Comparison of ENCODE assay signal across 1 cellular context in the genomic region with DNA sequence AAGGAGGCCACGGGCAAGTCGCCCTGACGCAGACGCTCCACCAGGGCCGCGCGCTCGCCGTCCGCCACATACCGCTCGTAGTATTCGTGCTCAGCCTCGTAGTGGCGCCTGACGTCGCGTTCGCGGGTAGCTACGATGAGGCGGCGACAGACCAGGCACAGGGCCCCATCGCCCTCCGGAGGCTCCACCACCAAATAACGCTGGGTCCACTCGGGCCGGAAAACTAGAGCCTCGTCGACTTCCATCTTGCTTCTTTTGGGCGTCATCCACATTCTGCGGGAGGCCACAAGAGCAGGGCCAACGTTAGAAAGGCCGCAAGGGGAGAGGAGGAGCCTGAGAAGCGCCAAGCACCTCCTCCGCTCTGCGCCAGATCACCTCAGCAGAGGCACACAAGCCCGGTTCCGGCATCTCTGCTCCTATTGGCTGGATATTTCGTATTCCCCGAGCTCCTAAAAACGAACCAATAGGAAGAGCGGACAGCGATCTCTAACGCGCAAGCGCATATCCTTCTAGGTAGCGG.
TF ChIP-seq lines count a peak whose summit lies in the region.

A gene (minus strand): TSS at position 326 of the 520 bp plus-strand sequence. CDS start 54 bp downstream, at position 272.

TF ChIP-seq in K562, 482 proteins besides CTCF, POLR2A, EP300 and RAD21 (continued from another document and continues in another):
- TF ChIP-seq, protein P1, sequence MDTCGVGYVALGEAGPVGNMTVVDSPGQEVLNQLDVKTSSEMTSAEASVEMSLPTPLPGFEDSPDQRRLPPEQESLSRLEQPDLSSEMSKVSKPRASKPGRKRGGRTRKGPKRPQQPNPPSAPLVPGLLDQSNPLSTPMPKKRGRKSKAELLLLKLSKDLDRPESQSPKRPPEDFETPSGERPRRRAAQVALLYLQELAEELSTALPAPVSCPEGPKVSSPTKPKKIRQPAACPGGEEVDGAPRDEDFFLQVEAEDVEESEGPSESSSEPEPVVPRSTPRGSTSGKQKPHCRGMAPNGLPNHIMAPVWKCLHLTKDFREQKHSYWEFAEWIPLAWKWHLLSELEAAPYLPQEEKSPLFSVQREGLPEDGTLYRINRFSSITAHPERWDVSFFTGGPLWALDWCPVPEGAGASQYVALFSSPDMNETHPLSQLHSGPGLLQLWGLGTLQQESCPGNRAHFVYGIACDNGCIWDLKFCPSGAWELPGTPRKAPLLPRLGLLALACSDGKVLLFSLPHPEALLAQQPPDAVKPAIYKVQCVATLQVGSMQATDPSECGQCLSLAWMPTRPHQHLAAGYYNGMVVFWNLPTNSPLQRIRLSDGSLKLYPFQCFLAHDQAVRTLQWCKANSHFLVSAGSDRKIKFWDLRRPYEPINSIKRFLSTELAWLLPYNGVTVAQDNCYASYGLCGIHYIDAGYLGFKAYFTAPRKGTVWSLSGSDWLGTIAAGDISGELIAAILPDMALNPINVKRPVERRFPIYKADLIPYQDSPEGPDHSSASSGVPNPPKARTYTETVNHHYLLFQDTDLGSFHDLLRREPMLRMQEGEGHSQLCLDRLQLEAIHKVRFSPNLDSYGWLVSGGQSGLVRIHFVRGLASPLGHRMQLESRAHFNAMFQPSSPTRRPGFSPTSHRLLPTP (IDR thresholded peaks at IDR 0.05; ENCODE audit: borderline replicate concordance, extremely low read depth, insufficient read length), result no peak
- 0 out of 2 replicates have a peak, but pooled peaks have one; percentile 34 for TF ChIP-seq ZNF253 (CRISPR knock-in tag; conservative IDR thresholded peaks at IDR 0.05)
- no peak for TF ChIP-seq ZNF77 (CRISPR knock-in tag; IDR thresholded peaks at IDR 0.05)
- TF ChIP-seq, protein P2, sequence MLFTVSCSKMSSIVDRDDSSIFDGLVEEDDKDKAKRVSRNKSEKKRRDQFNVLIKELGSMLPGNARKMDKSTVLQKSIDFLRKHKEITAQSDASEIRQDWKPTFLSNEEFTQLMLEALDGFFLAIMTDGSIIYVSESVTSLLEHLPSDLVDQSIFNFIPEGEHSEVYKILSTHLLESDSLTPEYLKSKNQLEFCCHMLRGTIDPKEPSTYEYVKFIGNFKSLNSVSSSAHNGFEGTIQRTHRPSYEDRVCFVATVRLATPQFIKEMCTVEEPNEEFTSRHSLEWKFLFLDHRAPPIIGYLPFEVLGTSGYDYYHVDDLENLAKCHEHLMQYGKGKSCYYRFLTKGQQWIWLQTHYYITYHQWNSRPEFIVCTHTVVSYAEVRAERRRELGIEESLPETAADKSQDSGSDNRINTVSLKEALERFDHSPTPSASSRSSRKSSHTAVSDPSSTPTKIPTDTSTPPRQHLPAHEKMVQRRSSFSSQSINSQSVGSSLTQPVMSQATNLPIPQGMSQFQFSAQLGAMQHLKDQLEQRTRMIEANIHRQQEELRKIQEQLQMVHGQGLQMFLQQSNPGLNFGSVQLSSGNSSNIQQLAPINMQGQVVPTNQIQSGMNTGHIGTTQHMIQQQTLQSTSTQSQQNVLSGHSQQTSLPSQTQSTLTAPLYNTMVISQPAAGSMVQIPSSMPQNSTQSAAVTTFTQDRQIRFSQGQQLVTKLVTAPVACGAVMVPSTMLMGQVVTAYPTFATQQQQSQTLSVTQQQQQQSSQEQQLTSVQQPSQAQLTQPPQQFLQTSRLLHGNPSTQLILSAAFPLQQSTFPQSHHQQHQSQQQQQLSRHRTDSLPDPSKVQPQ (CRISPR knock-in tag; IDR thresholded peaks at IDR 0.05; ENCODE audit: borderline replicate concordance), result 0 out of 2 replicates have a peak, but pooled peaks have one; percentile 30
- TF ChIP-seq U2AF2 (optimal IDR thresholded peaks at IDR 0.05; ENCODE audit: low read depth, low read length), result no peak
- TF ChIP-seq KDM1A (IDR thresholded peaks at IDR 0.05), result no peak
- peak; percentile 70 for TF ChIP-seq NBN (IDR thresholded peaks at IDR 0.05; ENCODE audit: low read depth)
- TF ChIP-seq FOXA1 (IDR thresholded peaks at IDR 0.05; ENCODE audit: borderline replicate concordance), result no peak
- TF ChIP-seq, protein P3, sequence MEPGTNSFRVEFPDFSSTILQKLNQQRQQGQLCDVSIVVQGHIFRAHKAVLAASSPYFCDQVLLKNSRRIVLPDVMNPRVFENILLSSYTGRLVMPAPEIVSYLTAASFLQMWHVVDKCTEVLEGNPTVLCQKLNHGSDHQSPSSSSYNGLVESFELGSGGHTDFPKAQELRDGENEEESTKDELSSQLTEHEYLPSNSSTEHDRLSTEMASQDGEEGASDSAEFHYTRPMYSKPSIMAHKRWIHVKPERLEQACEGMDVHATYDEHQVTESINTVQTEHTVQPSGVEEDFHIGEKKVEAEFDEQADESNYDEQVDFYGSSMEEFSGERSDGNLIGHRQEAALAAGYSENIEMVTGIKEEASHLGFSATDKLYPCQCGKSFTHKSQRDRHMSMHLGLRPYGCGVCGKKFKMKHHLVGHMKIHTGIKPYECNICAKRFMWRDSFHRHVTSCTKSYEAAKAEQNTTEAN (CRISPR knock-in tag; IDR thresholded peaks at IDR 0.05), result peak; percentile 86; the same call in 1 of the 2 replicates
- no peak for TF ChIP-seq SMAD2 (IDR thresholded peaks at IDR 0.05; ENCODE audit: low read depth, low read length)
- TF ChIP-seq GTF2E2 (tag; IDR thresholded peaks at IDR 0.05), result peak; percentile 93; the same call in 1 of the 2 replicates
- TF ChIP-seq ZNF79 (CRISPR knock-in tag; IDR thresholded peaks at IDR 0.05; ENCODE audit: low read depth), result no peak
- TF ChIP-seq TBL1XR1 (IDR thresholded peaks at IDR 0.05; ENCODE audit: low read length in 2 of 2), result no peak; a peak in 1 of 4 replicates
- TF ChIP-seq BRF1 (IDR thresholded peaks at IDR 0.05; ENCODE audit: borderline replicate concordance, extremely low read depth, insufficient read length), result no peak
- TF ChIP-seq TAF1 (IDR thresholded peaks at IDR 0.05; ENCODE audit: control insufficient read depth, extremely low read depth, insufficient read depth, low read length, severe bottlenecking), result peak; percentile 93
- TF ChIP-seq TAF7 (tag; IDR thresholded peaks at IDR 0.05), result peak; percentile 87
- TF ChIP-seq ZNF165 (CRISPR knock-in tag; IDR thresholded peaks at IDR 0.05; ENCODE audit: borderline replicate concordance), result peak; percentile 87; the same call in 1 of the 2 replicates
- TF ChIP-seq ZNF830 (CRISPR knock-in tag; IDR thresholded peaks at IDR 0.05), result peak; percentile 96; the same call in 1 of the 2 replicates
- peak; percentile 61 for TF ChIP-seq SMAD1 (IDR thresholded peaks at IDR 0.05; ENCODE audit: low read depth, low read length, partially characterized antibody)
- no peak for TF ChIP-seq ZC3H8 (IDR thresholded peaks at IDR 0.05)
- peak; percentile 99 for TF ChIP-seq LCOR (CRISPR knock-in tag; IDR thresholded peaks at IDR 0.05)
- TF ChIP-seq CREBBP (IDR thresholded peaks at IDR 0.05; ENCODE audit: low read depth, low read length), result no peak
- TF ChIP-seq C11orf30 (IDR thresholded peaks at IDR 0.05; ENCODE audit: low read depth), result no peak
- TF ChIP-seq EZH2 (IDR thresholded peaks at IDR 0.05; ENCODE audit: borderline replicate concordance, low read depth, low read length), result no peak
- no peak for TF ChIP-seq HNRNPH1 (optimal IDR thresholded peaks at IDR 0.05; ENCODE audit: low read depth, low read length)
- TF ChIP-seq, protein P4, sequence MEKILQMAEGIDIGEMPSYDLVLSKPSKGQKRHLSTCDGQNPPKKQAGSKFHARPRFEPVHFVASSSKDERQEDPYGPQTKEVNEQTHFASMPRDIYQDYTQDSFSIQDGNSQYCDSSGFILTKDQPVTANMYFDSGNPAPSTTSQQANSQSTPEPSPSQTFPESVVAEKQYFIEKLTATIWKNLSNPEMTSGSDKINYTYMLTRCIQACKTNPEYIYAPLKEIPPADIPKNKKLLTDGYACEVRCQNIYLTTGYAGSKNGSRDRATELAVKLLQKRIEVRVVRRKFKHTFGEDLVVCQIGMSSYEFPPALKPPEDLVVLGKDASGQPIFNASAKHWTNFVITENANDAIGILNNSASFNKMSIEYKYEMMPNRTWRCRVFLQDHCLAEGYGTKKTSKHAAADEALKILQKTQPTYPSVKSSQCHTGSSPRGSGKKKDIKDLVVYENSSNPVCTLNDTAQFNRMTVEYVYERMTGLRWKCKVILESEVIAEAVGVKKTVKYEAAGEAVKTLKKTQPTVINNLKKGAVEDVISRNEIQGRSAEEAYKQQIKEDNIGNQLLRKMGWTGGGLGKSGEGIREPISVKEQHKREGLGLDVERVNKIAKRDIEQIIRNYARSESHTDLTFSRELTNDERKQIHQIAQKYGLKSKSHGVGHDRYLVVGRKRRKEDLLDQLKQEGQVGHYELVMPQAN (IDR thresholded peaks at IDR 0.05; ENCODE audit: borderline replicate concordance), result no peak; the same call in 1 of the 2 replicates
- TF ChIP-seq, protein P5, sequence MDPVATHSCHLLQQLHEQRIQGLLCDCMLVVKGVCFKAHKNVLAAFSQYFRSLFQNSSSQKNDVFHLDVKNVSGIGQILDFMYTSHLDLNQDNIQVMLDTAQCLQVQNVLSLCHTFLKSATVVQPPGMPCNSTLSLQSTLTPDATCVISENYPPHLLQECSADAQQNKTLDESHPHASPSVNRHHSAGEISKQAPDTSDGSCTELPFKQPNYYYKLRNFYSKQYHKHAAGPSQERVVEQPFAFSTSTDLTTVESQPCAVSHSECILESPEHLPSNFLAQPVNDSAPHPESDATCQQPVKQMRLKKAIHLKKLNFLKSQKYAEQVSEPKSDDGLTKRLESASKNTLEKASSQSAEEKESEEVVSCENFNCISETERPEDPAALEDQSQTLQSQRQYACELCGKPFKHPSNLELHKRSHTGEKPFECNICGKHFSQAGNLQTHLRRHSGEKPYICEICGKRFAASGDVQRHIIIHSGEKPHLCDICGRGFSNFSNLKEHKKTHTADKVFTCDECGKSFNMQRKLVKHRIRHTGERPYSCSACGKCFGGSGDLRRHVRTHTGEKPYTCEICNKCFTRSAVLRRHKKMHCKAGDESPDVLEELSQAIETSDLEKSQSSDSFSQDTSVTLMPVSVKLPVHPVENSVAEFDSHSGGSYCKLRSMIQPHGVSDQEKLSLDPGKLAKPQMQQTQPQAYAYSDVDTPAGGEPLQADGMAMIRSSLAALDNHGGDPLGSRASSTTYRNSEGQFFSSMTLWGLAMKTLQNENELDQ (CRISPR knock-in tag; IDR thresholded peaks at IDR 0.05; ENCODE audit: borderline replicate concordance), result peak; percentile 95
- TF ChIP-seq, protein P6, sequence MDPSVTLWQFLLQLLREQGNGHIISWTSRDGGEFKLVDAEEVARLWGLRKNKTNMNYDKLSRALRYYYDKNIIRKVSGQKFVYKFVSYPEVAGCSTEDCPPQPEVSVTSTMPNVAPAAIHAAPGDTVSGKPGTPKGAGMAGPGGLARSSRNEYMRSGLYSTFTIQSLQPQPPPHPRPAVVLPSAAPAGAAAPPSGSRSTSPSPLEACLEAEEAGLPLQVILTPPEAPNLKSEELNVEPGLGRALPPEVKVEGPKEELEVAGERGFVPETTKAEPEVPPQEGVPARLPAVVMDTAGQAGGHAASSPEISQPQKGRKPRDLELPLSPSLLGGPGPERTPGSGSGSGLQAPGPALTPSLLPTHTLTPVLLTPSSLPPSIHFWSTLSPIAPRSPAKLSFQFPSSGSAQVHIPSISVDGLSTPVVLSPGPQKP (CRISPR knock-in tag; IDR thresholded peaks at IDR 0.05), result no peak
- TF ChIP-seq ZNF507 (tag; conservative IDR thresholded peaks at IDR 0.05), result no peak
- TF ChIP-seq PCBP1 (IDR thresholded peaks at IDR 0.05; ENCODE audit: low read depth, low read length, poor library complexity, severe bottlenecking), result no peak
- no peak for TF ChIP-seq NFE2L1 (tag; IDR thresholded peaks at IDR 0.05; ENCODE audit: borderline replicate concordance, low read depth)
- TF ChIP-seq CEBPG (CRISPR knock-in tag; IDR thresholded peaks at IDR 0.05), result no peak
- no peak for TF ChIP-seq CEBPG (tag; conservative IDR thresholded peaks at IDR 0.05 in 1 of 2, IDR thresholded peaks at IDR 0.05 in 1 of 2)
- peak; percentile 79 for TF ChIP-seq CREM (IDR thresholded peaks at IDR 0.05; ENCODE audit: low read depth)
- no peak for TF ChIP-seq ZNF584 (CRISPR knock-in tag; IDR thresholded peaks at IDR 0.05; ENCODE audit: low read depth)
- TF ChIP-seq ZNF217 (CRISPR knock-in tag; IDR thresholded peaks at IDR 0.05), result no peak
- no peak for TF ChIP-seq CHCHD3 (CRISPR knock-in tag; IDR thresholded peaks at IDR 0.05)
- no peak for TF ChIP-seq ZNF140 (CRISPR knock-in tag; IDR thresholded peaks at IDR 0.05)
- TF ChIP-seq, protein P7, sequence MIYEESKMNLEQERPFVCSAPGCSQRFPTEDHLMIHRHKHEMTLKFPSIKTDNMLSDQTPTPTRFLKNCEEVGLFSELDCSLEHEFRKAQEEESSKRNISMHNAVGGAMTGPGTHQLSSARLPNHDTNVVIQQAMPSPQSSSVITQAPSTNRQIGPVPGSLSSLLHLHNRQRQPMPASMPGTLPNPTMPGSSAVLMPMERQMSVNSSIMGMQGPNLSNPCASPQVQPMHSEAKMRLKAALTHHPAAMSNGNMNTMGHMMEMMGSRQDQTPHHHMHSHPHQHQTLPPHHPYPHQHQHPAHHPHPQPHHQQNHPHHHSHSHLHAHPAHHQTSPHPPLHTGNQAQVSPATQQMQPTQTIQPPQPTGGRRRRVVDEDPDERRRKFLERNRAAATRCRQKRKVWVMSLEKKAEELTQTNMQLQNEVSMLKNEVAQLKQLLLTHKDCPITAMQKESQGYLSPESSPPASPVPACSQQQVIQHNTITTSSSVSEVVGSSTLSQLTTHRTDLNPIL (CRISPR knock-in tag; IDR thresholded peaks at IDR 0.05), result 0 out of 2 replicates have a peak, but pooled peaks have one; percentile 39
- TF ChIP-seq ZNF707 (CRISPR knock-in tag; conservative IDR thresholded peaks at IDR 0.05), result 0 out of 2 replicates have a peak, but pooled peaks have one; percentile 34
- peak; percentile 89; the same call in 1 of the 2 replicates for TF ChIP-seq GTF2F1 (IDR thresholded peaks at IDR 0.05; ENCODE audit: low read depth, low read length)
- TF ChIP-seq ZNF146 (CRISPR knock-in tag; IDR thresholded peaks at IDR 0.05; ENCODE audit: unreplicated experiment), result no peak
- peak; percentile 94 for TF ChIP-seq POLR2AphosphoS5 (IDR thresholded peaks at IDR 0.05; ENCODE audit: control insufficient read depth, insufficient read depth, low read depth, low read length)
- no peak for TF ChIP-seq ARID1B (IDR thresholded peaks at IDR 0.05)
- TF ChIP-seq ZNF561 (CRISPR knock-in tag; conservative IDR thresholded peaks at IDR 0.05), result no peak
- TF ChIP-seq SAFB (IDR thresholded peaks at IDR 0.05; ENCODE audit: borderline replicate concordance, low read depth, low read length), result no peak
- TF ChIP-seq CC2D1A (IDR thresholded peaks at IDR 0.05), result peak; percentile 80; the same call in 1 of the 2 replicates
- no peak for TF ChIP-seq BMI1 (IDR thresholded peaks at IDR 0.05; ENCODE audit: low read length)
- TF ChIP-seq, protein P8, sequence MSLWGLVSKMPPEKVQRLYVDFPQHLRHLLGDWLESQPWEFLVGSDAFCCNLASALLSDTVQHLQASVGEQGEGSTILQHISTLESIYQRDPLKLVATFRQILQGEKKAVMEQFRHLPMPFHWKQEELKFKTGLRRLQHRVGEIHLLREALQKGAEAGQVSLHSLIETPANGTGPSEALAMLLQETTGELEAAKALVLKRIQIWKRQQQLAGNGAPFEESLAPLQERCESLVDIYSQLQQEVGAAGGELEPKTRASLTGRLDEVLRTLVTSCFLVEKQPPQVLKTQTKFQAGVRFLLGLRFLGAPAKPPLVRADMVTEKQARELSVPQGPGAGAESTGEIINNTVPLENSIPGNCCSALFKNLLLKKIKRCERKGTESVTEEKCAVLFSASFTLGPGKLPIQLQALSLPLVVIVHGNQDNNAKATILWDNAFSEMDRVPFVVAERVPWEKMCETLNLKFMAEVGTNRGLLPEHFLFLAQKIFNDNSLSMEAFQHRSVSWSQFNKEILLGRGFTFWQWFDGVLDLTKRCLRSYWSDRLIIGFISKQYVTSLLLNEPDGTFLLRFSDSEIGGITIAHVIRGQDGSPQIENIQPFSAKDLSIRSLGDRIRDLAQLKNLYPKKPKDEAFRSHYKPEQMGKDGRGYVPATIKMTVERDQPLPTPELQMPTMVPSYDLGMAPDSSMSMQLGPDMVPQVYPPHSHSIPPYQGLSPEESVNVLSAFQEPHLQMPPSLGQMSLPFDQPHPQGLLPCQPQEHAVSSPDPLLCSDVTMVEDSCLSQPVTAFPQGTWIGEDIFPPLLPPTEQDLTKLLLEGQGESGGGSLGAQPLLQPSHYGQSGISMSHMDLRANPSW (CRISPR knock-in tag; IDR thresholded peaks at IDR 0.05), result peak; percentile 96
- TF ChIP-seq THRAP3 (IDR thresholded peaks at IDR 0.05; ENCODE audit: borderline replicate concordance), result no peak
